Comparison of ENCODE assay signal across 1 cellular context in the genomic region with DNA sequence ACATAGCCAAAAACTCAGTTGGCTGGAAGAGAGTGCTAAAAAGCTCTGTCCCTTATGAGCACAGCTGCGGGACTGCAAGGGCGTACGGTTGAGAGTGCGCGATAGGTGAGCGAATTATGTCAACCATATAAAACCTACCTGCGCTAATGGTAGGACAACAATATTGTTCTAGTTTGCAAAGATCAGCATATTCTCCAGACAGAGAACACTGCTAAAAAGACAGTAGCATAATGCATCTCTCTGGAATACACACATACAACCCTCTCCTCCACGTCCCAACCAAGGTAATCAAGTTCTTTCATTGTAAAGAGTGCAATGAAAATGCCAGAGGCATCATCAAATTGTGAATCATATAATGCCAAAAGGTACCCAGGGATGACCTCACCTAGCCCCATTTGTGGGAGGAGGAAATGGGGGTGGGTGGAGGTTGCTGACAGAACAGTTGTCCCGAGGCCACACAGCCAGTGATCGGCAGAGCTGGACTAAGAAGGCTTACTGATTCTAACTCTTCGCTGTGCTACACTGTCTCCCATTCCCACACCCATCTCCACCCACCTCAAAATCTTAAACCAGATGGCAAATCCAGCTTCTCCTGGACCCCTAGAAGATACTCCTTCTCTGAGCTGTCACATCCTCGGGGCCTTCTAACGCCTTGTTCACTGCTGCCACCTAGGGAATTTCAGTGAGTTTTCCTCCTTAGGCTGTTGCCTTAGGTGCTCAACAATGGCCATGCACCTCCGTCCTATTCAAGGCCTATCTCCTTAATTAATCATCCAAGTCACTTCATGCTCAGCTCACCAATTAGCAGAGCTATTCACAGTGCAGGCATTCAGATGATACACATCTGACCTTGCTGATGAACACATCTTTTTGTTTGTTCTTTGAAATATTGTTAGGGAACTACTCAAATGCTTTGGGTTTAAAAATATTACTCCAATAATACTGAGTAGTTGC.
TF ChIP-seq lines count a peak whose summit lies in the region.

No MANE protein-coding gene starts in this region.

TF ChIP-seq in SK-N-SH, 30 proteins besides CTCF, POLR2A, EP300 and RAD21:
- TF ChIP-seq TAF1 (IDR thresholded peaks at IDR 0.05; ENCODE audit: borderline replicate concordance, low read depth, low read length) = no peak
- no peak for TF ChIP-seq RCOR1 (IDR thresholded peaks at IDR 0.05; ENCODE audit: low read length)
- TF ChIP-seq YY1 (IDR thresholded peaks at IDR 0.05; ENCODE audit: low read depth) = no peak
- no peak for TF ChIP-seq REST (IDR thresholded peaks at IDR 0.05; ENCODE audit: low read depth, low read length)
- TF ChIP-seq NRF1 (IDR thresholded peaks at IDR 0.05; ENCODE audit: low read depth, low read length) = no peak
- TF ChIP-seq, protein P1, sequence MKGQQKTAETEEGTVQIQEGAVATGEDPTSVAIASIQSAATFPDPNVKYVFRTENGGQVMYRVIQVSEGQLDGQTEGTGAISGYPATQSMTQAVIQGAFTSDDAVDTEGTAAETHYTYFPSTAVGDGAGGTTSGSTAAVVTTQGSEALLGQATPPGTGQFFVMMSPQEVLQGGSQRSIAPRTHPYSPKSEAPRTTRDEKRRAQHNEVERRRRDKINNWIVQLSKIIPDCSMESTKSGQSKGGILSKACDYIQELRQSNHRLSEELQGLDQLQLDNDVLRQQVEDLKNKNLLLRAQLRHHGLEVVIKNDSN (IDR thresholded peaks at IDR 0.05; ENCODE audit: borderline replicate concordance, low read depth) = no peak
- TF ChIP-seq POLR2AphosphoS5 (IDR thresholded peaks at IDR 0.05; ENCODE audit: low read depth, low read length) = peak; percentile 13; the same call in 1 of the 2 replicates
- no peak for TF ChIP-seq JUND (IDR thresholded peaks at IDR 0.05)
- no peak for TF ChIP-seq CHD2 (IDR thresholded peaks at IDR 0.05; ENCODE audit: low read length, partially characterized antibody)
- TF ChIP-seq TEAD4 (IDR thresholded peaks at IDR 0.05; ENCODE audit: borderline replicate concordance, insufficient read depth) = no peak
- no peak for TF ChIP-seq USF2 (IDR thresholded peaks at IDR 0.05; ENCODE audit: borderline replicate concordance, low read depth, low read length)
- TF ChIP-seq GABPA (IDR thresholded peaks at IDR 0.05; ENCODE audit: low read depth) = no peak
- no peak for TF ChIP-seq ELF1 (IDR thresholded peaks at IDR 0.05)
- TF ChIP-seq SIN3A (IDR thresholded peaks at IDR 0.05; ENCODE audit: borderline replicate concordance, low read depth, low read length) = no peak
- peak; percentile 76 for TF ChIP-seq SMC3 (IDR thresholded peaks at IDR 0.05; ENCODE audit: low read depth, low read length)
- TF ChIP-seq RXRA (IDR thresholded peaks at IDR 0.05; ENCODE audit: borderline replicate concordance, low read depth) = no peak
- TF ChIP-seq, protein P2, sequence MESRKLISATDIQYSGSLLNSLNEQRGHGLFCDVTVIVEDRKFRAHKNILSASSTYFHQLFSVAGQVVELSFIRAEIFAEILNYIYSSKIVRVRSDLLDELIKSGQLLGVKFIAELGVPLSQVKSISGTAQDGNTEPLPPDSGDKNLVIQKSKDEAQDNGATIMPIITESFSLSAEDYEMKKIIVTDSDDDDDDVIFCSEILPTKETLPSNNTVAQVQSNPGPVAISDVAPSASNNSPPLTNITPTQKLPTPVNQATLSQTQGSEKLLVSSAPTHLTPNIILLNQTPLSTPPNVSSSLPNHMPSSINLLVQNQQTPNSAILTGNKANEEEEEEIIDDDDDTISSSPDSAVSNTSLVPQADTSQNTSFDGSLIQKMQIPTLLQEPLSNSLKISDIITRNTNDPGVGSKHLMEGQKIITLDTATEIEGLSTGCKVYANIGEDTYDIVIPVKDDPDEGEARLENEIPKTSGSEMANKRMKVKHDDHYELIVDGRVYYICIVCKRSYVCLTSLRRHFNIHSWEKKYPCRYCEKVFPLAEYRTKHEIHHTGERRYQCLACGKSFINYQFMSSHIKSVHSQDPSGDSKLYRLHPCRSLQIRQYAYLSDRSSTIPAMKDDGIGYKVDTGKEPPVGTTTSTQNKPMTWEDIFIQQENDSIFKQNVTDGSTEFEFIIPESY (IDR thresholded peaks at IDR 0.05; ENCODE audit: borderline replicate concordance, low read depth) = no peak
TF ChIP-seq in SK-N-SH: peak in this region for 2.
